Comparison of ENCODE assay signal across 1 cellular context in the genomic region with DNA sequence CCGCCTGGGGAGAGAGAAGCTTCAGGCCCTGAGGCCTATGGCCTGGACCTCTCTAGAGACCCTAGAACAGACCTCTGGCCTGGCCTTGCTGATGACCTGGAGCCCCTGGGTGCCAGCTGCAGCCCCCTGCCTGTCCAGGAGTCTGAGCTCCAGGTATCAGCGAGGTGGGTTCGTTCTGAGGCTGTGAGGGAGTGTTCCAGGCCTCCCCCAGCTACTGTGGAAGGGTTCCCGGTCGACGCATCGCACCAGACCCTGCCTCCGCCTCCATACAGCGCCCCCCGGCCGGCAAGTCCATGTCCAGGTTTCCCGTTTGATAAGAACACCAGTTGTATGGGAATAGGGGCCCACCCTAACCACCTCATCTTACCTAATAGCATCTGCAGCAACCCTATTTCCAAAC.
TF ChIP-seq lines count a peak whose summit lies in the region.

No MANE protein-coding gene starts in this region.

TF ChIP-seq in HepG2, 621 proteins besides CTCF, POLR2A, EP300 and RAD21 (continued from another document):
- TF ChIP-seq, protein P1, sequence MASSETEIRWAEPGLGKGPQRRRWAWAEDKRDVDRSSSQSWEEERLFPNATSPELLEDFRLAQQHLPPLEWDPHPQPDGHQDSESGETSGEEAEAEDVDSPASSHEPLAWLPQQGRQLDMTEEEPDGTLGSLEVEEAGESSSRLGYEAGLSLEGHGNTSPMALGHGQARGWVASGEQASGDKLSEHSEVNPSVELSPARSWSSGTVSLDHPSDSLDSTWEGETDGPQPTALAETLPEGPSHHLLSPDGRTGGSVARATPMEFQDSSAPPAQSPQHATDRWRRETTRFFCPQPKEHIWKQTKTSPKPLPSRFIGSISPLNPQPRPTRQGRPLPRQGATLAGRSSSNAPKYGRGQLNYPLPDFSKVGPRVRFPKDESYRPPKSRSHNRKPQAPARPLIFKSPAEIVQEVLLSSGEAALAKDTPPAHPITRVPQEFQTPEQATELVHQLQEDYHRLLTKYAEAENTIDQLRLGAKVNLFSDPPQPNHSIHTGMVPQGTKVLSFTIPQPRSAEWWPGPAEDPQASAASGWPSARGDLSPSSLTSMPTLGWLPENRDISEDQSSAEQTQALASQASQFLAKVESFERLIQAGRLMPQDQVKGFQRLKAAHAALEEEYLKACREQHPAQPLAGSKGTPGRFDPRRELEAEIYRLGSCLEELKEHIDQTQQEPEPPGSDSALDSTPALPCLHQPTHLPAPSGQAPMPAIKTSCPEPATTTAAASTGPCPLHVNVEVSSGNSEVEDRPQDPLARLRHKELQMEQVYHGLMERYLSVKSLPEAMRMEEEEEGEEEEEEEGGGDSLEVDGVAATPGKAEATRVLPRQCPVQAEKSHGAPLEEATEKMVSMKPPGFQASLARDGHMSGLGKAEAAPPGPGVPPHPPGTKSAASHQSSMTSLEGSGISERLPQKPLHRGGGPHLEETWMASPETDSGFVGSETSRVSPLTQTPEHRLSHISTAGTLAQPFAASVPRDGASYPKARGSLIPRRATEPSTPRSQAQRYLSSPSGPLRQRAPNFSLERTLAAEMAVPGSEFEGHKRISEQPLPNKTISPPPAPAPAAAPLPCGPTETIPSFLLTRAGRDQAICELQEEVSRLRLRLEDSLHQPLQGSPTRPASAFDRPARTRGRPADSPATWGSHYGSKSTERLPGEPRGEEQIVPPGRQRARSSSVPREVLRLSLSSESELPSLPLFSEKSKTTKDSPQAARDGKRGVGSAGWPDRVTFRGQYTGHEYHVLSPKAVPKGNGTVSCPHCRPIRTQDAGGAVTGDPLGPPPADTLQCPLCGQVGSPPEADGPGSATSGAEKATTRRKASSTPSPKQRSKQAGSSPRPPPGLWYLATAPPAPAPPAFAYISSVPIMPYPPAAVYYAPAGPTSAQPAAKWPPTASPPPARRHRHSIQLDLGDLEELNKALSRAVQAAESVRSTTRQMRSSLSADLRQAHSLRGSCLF (CRISPR knock-in tag; IDR thresholded peaks at IDR 0.05; ENCODE audit: borderline replicate concordance) = no peak
TF ChIP-seq in HepG2: peak in this region for 0.
